Comparison of ENCODE assay signal across 9 cellular contexts in genomic region chr15:52018244-52018643, GRCh38. TPM values are rescaled to one million over a fixed set of nuclear protein-coding genes. Genes with fewer than 3 reads are reported as not detected.
DNase-seq lines count a peak whose midpoint lies in the region; ATAC-seq, FAIRE-seq and TF ChIP-seq lines count a peak whose summit lies in the region.
"Had no signal": no experiment of that assay in that cellular context is flagged by ENCODE, and none has a peak within 500 bp of the region (broad histone marks: within the 10 kb centered on the region; RNA-seq: fewer than 3 reads in every experiment).

No MANE protein-coding gene starts in this region.

- H2AFZ ChIP-seq in K562 (ENCODE audit: low read depth, low read length), result peak overlapping the region; percentile 90

- H3K79me2 ChIP-seq in K562 (ENCODE audit: control insufficient read depth, insufficient read depth, low read length), result peaks cover 43% of the 10 kb centered on the region

- H3K27me3 ChIP-seq in HUES48 (ENCODE audit: control insufficient read depth, insufficient read depth, low read length) (no peaks in the 10 kb centered on the region), K562 (ENCODE audit: control insufficient read depth in 2 of 2, insufficient read depth in 2 of 2, low read length in 2 of 2) (no peaks in the 10 kb centered on the region), ovary (no peaks in the 10 kb centered on the region)

- no peak for DNase-seq in A549 (ENCODE audit: low read depth in 1 of 2, low spot score in 1 of 2)
- no peak for DNase-seq in K562 (ENCODE audit: extremely low read depth in 1 of 4, low spot score in 3 of 4)
- no peak for DNase-seq in G401 (ENCODE audit: low spot score)
- no peak for DNase-seq in mucosa of descending colon
- no peak for DNase-seq in NCI-H1105 treated with DMSO at 0.1 percent for 48 hours (lab: John Stamatoyannopoulos, UW)
- DNase-seq in ovary, result no peak

- H3K9me3 ChIP-seq in A549 (no peaks in the 10 kb centered on the region), HUES48 (ENCODE audit: control insufficient read depth, insufficient read depth, low read length) (no peaks in the 10 kb centered on the region), K562 (replicated peaks; ENCODE audit: control insufficient read depth, insufficient read depth, low read depth, low read length) (no peaks in the 10 kb centered on the region), mesodermal cell (ENCODE audit: control insufficient read depth, low read length) (no peaks in the 10 kb centered on the region), mucosa of descending colon (no peaks in the 10 kb centered on the region), ovary (no peaks in the 10 kb centered on the region)

- in situ Hi-C loops in K562 (cut with MboI), result no loop called here
- in situ Hi-C loops in G401 (cut with HindIII; ENCODE audit: low sequenced_read_pairs), result no loop called here

- H3K36me3 ChIP-seq in HUES48 (ENCODE audit: control insufficient read depth, insufficient read depth, low read length) (no peaks in the 10 kb centered on the region), K562 (ENCODE audit: control insufficient read depth, insufficient read depth, low read length) (peaks cover 3% of the 10 kb centered on the region; the same call in 2 of the 3 replicates), mesodermal cell (ENCODE audit: control insufficient read depth, insufficient read depth, low read length) (no peaks in the 10 kb centered on the region), mucosa of descending colon (ENCODE audit: low read depth) (no peaks in the 10 kb centered on the region), ovary (no peaks in the 10 kb centered on the region)

- ATAC-seq in A549, result no peak
- no peak for ATAC-seq in K562
- ATAC-seq in mucosa of descending colon, result no peak

- WGBS in A549 (ENCODE audit: missing lambda C conversion rate), result 94% methylated on average over 7 of the region's 7 CpGs
- 86% methylated on average over 6 of the region's 7 CpGs for WGBS in K562 (ENCODE audit: insufficient coverage, low coverage, missing lambda C conversion rate)
- 94 to 100% methylated on average over 6 of the region's 7 CpGs for WGBS in mesodermal cell (ENCODE audit: insufficient coverage in 2 of 2), 2 experiments
- WGBS in ovary, 3 donors, result 83 to 88% (median 86%) methylated on average over 7 of the region's 7 CpGs

- CTCF ChIA-PET in A549 (lab: Yijun Ruan, JAX) (no interaction called here), K562 (lab: Yijun Ruan, JAX; ENCODE audit: low intra/inter-chr PET ratio) (no interaction called here)

- H3K27ac ChIP-seq in A549, result peak overlapping the region; percentile 79 to 97
- H3K27ac ChIP-seq in HUES48 (ENCODE audit: low read depth, low read length), result no peak overlapping the region
- H3K27ac ChIP-seq in K562 (ENCODE audit: extremely low read depth, low read depth, low read length), result peak overlapping the region; percentile 92
- H3K27ac ChIP-seq in mesodermal cell (ENCODE audit: low read depth, low read length, severe bottlenecking), result peak overlapping the region; percentile 99
- H3K27ac ChIP-seq in ovary, result peak overlapping the region in 1 of 2 donors; percentile 92

- H3K4me1 ChIP-seq in A549 (peaks cover 25% of the 10 kb centered on the region), HUES48 (ENCODE audit: control insufficient read depth, insufficient read depth, low read length) (peaks cover 22% of the 10 kb centered on the region), K562 (replicated peaks in 1 of 2; ENCODE audit: control insufficient read depth in 2 of 2, insufficient read depth in 2 of 2, low read length in 2 of 2) (peaks cover 20 to 28% of the 10 kb centered on the region in 2 experiments; a peak in 4 of 5 replicates), mesodermal cell (ENCODE audit: control insufficient read depth, insufficient read depth, low read length, poor library complexity, severe bottlenecking) (peaks cover 5% of the 10 kb centered on the region), mucosa of descending colon (ENCODE audit: low read depth) (peaks cover 25% of the 10 kb centered on the region), ovary (ENCODE audit: insufficient read depth) (peaks cover 6% of the 10 kb centered on the region)

- TF ChIP-seq EP300 in A549 (IDR thresholded peaks at IDR 0.05), result no peak
- no peak for TF ChIP-seq EP300 in K562 (IDR thresholded peaks at IDR 0.05; ENCODE audit: low read length)
- TF ChIP-seq EP300 in ovary (IDR thresholded peaks at IDR 0.05), result no peak

- H3K4me2 ChIP-seq in A549 (peak overlapping the region; percentile 72), K562 (ENCODE audit: insufficient read depth, low read length) (peak overlapping the region; percentile 94)

- no peaks in the 10 kb centered on the region for H3K9me1 ChIP-seq in K562 (ENCODE audit: control insufficient read depth, insufficient read depth, low read length)

- H3K4me3 ChIP-seq in A549, result peak overlapping the region; percentile 54
- H3K4me3 ChIP-seq in HUES48 (ENCODE audit: low read depth, low read length), result peak overlapping the region; percentile 96
- H3K4me3 ChIP-seq in K562, result peak overlapping the region; percentile 78; the same call in 1 of the 2 replicates
- H3K4me3 ChIP-seq in mesodermal cell (ENCODE audit: extremely low read depth, insufficient read depth, low read length, poor library complexity, severe bottlenecking), result no peak overlapping the region
- H3K4me3 ChIP-seq in mucosa of descending colon, result no peak overlapping the region
- H3K4me3 ChIP-seq in ovary, result no peak overlapping the region

- no TSS peak for BruUV-seq in K562 (replicated peaks; lab: Mats Ljungman, UMichigan)

- no peaks in the 10 kb centered on the region for H4K20me1 ChIP-seq in K562 (replicated peaks; ENCODE audit: control insufficient read depth, insufficient read depth, low read length)

- FAIRE-seq in A549 (lab: Jason Lieb, UNC) (no peak), K562 (lab: Jason Lieb, UNC) (no peak)
- FAIRE-seq: G401.6 had no signal

- TF ChIP-seq CTCF in A549 (IDR thresholded peaks at IDR 0.05) (no peak), K562 (IDR thresholded peaks at IDR 0.05 in 2 of 3, conservative IDR thresholded peaks at IDR 0.05 in 1 of 3; ENCODE audit: insufficient read depth in 2 of 3, low read depth in 1 of 3, low read length in 3 of 3) (no peak), mucosa of descending colon (IDR thresholded peaks at IDR 0.05) (no peak), ovary (IDR thresholded peaks at IDR 0.05) (no peak)

- H3K9ac ChIP-seq in HUES48 (ENCODE audit: low read depth, low read length), result peak overlapping the region; percentile 98; the same call in 1 of the 2 replicates
- H3K9ac ChIP-seq in K562 (ENCODE audit: insufficient read depth in 1 of 2, low read depth in 2 of 2, low read length in 2 of 2), result peak overlapping the region; percentile 89 to 96

- TF ChIP-seq RAD21 in A549 (conservative IDR thresholded peaks at IDR 0.05 in 1 of 2, IDR thresholded peaks at IDR 0.05 in 1 of 2), result no peak
- TF ChIP-seq RAD21 in K562 (CRISPR knock-in tag; conservative IDR thresholded peaks at IDR 0.05 in 1 of 2, IDR thresholded peaks at IDR 0.05 in 1 of 2), result no peak

- POLR2A ChIA-PET in A549 (lab: Yijun Ruan, JAX) (interaction anchor here (0.9 to 2.8 kb wide), 4 partner anchors 34 to 161 kb away, joined by 4 to 11 read pairs (median 8); partner anchors contain the start of gene LEO1), K562 (lab: Yijun Ruan, JAX) (interaction anchor here (0.7 to 1.7 kb wide), 4 partner anchors 9 to 324 kb away, joined by 3 to 9 read pairs (median 3); no protein-coding TSS in a partner anchor)

- TF ChIP-seq POLR2A in A549 (IDR thresholded peaks at IDR 0.05; ENCODE audit: low read length), result no peak
- no peak for TF ChIP-seq POLR2A in K562 (conservative IDR thresholded peaks at IDR 0.05)
- TF ChIP-seq POLR2A in ovary (IDR thresholded peaks at IDR 0.05), result no peak

- intact Hi-C loops in K562 (cut with micrococcal nuclease), result no loop called here
- intact Hi-C loops in mucosa of descending colon (cut with DNase I, micrococcal nuclease), result no loop called here
- intact Hi-C loops in ovary (cut with DNase I), result loop anchor here in 2 of 4 donors (5.0 kb wide), 1 partner anchor 46 kb away; the partner anchor contains the start of gene LEO1 (in 2 of the 2)

RNA-seq across cellular contexts. Expression of gene MAPK6, which starts 0.8 kb away (rescaled TPM):
- polyA plus RNA-seq in A549 (2011; rRNA removed), result 94.7 and 126 TPM in 2 replicates
- 15.3 and 16.6 TPM in 2 replicates for polyA plus RNA-seq in A549 (2012; cell fraction: cytosol; rRNA removed)
- 5.6 and 9.9 TPM in 2 replicates for polyA plus RNA-seq in A549 (2012; cell fraction: nucleus; rRNA removed)
- polyA plus RNA-seq in A549 (2017; fragmentation: RNase III; extraction: RNeasy Plus Mini Kit Qiagen cat#74134 plus additional on column Dnase treatment), result 46.5 to 49.1 TPM (median 48.4 TPM) in 3 replicates
- polyA minus RNA-seq in A549 (2011; rRNA and poly(A)+ RNA removed), result 65.2 and 66.6 TPM in 2 replicates
- total RNA-seq in K562 (2011; cell fraction: chromatin; rRNA removed; ENCODE audit: low replicate concordance), result 37.7 and 101 TPM in 2 replicates
- total RNA-seq in K562 (2011; cell fraction: nucleolus; rRNA removed), result 11.5 and 15.7 TPM in 2 replicates
- total RNA-seq in K562 (2011; cell fraction: nucleoplasm; rRNA removed), result 27.8 and 41.8 TPM in 2 replicates
- total RNA-seq in K562 (2014; rRNA removed), result 49.9 and 51.2 TPM in 2 replicates
- 97.1 and 110 TPM in 2 replicates for total RNA-seq in K562 (2014; rRNA removed; fragmentation: Illumina TruSeq; extraction: Trizol)
- total RNA-seq in K562 (2015; rRNA removed; fragmentation: Illumina TruSeq; extraction: Trizol), result 76.3 and 81.5 TPM in 2 replicates
- 92.0 and 94.4 TPM in 2 replicates for total RNA-seq in K562 (2021)
- polyA plus RNA-seq in K562 (2011; rRNA removed), result 71.5 and 84.7 TPM in 2 replicates
- 14.9 and 33.5 TPM in 2 replicates for polyA plus RNA-seq in K562 (2011; cell fraction: cytosol; rRNA removed)
- 13.7 and 24.3 TPM in 2 replicates for polyA plus RNA-seq in K562 (2011; cell fraction: nucleus; rRNA removed)
- polyA plus RNA-seq in K562 (2012), result 46.7 and 46.9 TPM in 2 replicates
- polyA plus RNA-seq in K562 (2014; fragmentation: Illumina TruSeq; extraction: Trizol), result 70.4 and 74.0 TPM in 2 replicates
- polyA plus RNA-seq in K562 (2014; fragmentation: Nextera tagmentation; extraction: Ambion mirVana), result 10 to 100 TPM; 28.5 to 30.8 TPM
- polyA plus RNA-seq in K562 (2014; rRNA removed), result 36.2 and 39.4 TPM in 2 replicates
- 154 and 186 TPM in 2 replicates for polyA minus RNA-seq in K562 (2011; rRNA and poly(A)+ RNA removed)
- polyA minus RNA-seq in K562 (2011; cell fraction: cytosol; rRNA and poly(A)+ RNA removed), result 51.0 and 52.9 TPM in 2 replicates
- 12.5 and 25.4 TPM in 2 replicates for polyA minus RNA-seq in K562 (2011; cell fraction: nucleus; rRNA and poly(A)+ RNA removed)
- polyA plus RNA-seq in mesodermal cell (2013, experiment 1 of 2), result 81.1 TPM
- polyA plus RNA-seq in mesodermal cell (2013, experiment 2 of 2), result 80.0 TPM
- 51.4 and 70.7 TPM in 2 replicates for total RNA-seq in G401 (2014; rRNA removed; shearing (Covaris generic))
- 10 to 100 TPM; 47.6 to 86.8 (median 73.9) TPM for total RNA-seq in mucosa of descending colon
- 10 to 100 TPM; 17.6 to 24.5 (median 21.5) TPM for total RNA-seq in ovary
- polyA plus RNA-seq in ovary, result 10 to 100 TPM in 1 of 2 donors, 1 to 10 TPM in 1; 5.9 to 11.6 TPM

RNA-seq across cellular contexts. Expression of gene LEO1, which starts 46.7 kb away (rescaled TPM):
- polyA plus RNA-seq in A549 (2011; rRNA removed) (19.2 and 22.3 TPM in 2 replicates), A549 (2017; fragmentation: RNase III; extraction: RNeasy Plus Mini Kit Qiagen cat#74134 plus additional on column Dnase treatment) (60.2 to 61.3 TPM (median 60.3 TPM) in 3 replicates), K562 (2011; rRNA removed) (6.1 and 8.4 TPM in 2 replicates), K562 (2014; fragmentation: Illumina TruSeq; extraction: Trizol) (37.8 and 48.3 TPM in 2 replicates), K562 (2014; fragmentation: Nextera tagmentation; extraction: Ambion mirVana) (10 to 100 TPM; 26.0 to 38.7 TPM), K562 (2014; rRNA removed) (28.8 and 37.2 TPM in 2 replicates), ovary (10 to 100 TPM in 1 of 2 donors, 1 to 10 TPM in 1; 8.0 to 22.5 TPM)
- polyA plus RNA-seq in A549 (2012; cell fraction: cytosol; rRNA removed), result 7.5 and 10.9 TPM in 2 replicates
- 3.0 and 6.1 TPM in 2 replicates for polyA plus RNA-seq in A549 (2012; cell fraction: nucleus; rRNA removed)
- polyA minus RNA-seq in A549 (2011; rRNA and poly(A)+ RNA removed), result 4.5 and 5.4 TPM in 2 replicates
- total RNA-seq in K562 (2011; cell fraction: chromatin; rRNA removed; ENCODE audit: low replicate concordance), result 11.5 and 34.7 TPM in 2 replicates
- 7.7 and 8.7 TPM in 2 replicates for total RNA-seq in K562 (2011; cell fraction: nucleolus; rRNA removed)
- 18.7 and 25.7 TPM in 2 replicates for total RNA-seq in K562 (2011; cell fraction: nucleoplasm; rRNA removed)
- total RNA-seq in K562 (2014; rRNA removed) (33.4 and 37.9 TPM in 2 replicates), K562 (2014; rRNA removed; fragmentation: Illumina TruSeq; extraction: Trizol) (40.9 and 44.1 TPM in 2 replicates), K562 (2015; rRNA removed; fragmentation: Illumina TruSeq; extraction: Trizol) (42.5 and 44.0 TPM in 2 replicates), K562 (2021) (19.2 and 19.6 TPM in 2 replicates), mucosa of descending colon (10 to 100 TPM; 21.3 to 26.6 (median 26.3) TPM), ovary (10 to 100 TPM in 3 of 7 donors, 1 to 10 TPM in 4; 6.8 to 12.4 (median 9.6) TPM)
- polyA plus RNA-seq in K562 (2011; cell fraction: cytosol; rRNA removed), result 0.76 and 2.3 TPM in 2 replicates
- 2.4 and 3.5 TPM in 2 replicates for polyA plus RNA-seq in K562 (2011; cell fraction: nucleus; rRNA removed)
- 15.7 and 29.5 TPM in 2 replicates for polyA plus RNA-seq in K562 (2012)
- polyA minus RNA-seq in K562 (2011; rRNA and poly(A)+ RNA removed), result 20.8 and 22.3 TPM in 2 replicates
- polyA minus RNA-seq in K562 (2011; cell fraction: cytosol; rRNA and poly(A)+ RNA removed), result 4.6 and 5.0 TPM in 2 replicates
- 3.5 and 7.9 TPM in 2 replicates for polyA minus RNA-seq in K562 (2011; cell fraction: nucleus; rRNA and poly(A)+ RNA removed)
- 26.8 TPM for polyA plus RNA-seq in mesodermal cell (2013, experiment 1 of 2)
- 30.6 TPM for polyA plus RNA-seq in mesodermal cell (2013, experiment 2 of 2)
- total RNA-seq in G401 (2014; rRNA removed; shearing (Covaris generic)), result 32.9 and 48.7 TPM in 2 replicates

Comparison
In these comparisons a context has a peak if more than half of its experiments do, and no peak if none do; other contexts are left out.
1. H3K4me3 ChIP-seq: peak in A549 (single experiment), HUES48 (single experiment) and K562 (single experiment); none in mesodermal cell (single experiment), mucosa of descending colon (single experiment) and ovary (single experiment).